8 cellular contexts compared by ENCODE assay signal in genomic region chr12:75511116-75512048, GRCh38. TPM values are rescaled to one million over a fixed set of nuclear protein-coding genes. Genes with fewer than 3 reads are reported as not detected.
DNase-seq lines count a peak whose midpoint lies in the region; ATAC-seq, FAIRE-seq and TF ChIP-seq lines count a peak whose summit lies in the region.

Gene KRR1 (minus strand): TSS chr12:75511609. CDS start chr12:75511597, 12 bp downstream.

- no peaks in the 10 kb centered on the region for H3K9me1 ChIP-seq in keratinocyte (ENCODE audit: control insufficient read depth, extremely low read depth, insufficient read depth, low read length)

- H3K36me3 ChIP-seq in keratinocyte (ENCODE audit: control insufficient read depth in 2 of 2, extremely low read depth in 1 of 2, insufficient read depth in 2 of 2, low read length in 2 of 2) = peaks cover 0 to 9% of the 10 kb centered on the region in 2 experiments

- peaks cover 26% of the 10 kb centered on the region for H3K4me1 Mint-ChIP-seq in chondrocyte (ENCODE audit: low read depth)

- FAIRE-seq in keratinocyte (lab: Jason Lieb, UNC) = peak; percentile 99

- H3K27me3 ChIP-seq in keratinocyte (ENCODE audit: control insufficient read depth, extremely low read depth, insufficient read depth, low read length) = no peaks in the 10 kb centered on the region

- peak within 1 kb of the TSS; percentile 68 to 93 (median 82) for H3K4me3 ChIP-seq in keratinocyte (ENCODE audit: control insufficient read depth in 2 of 3, extremely low read depth in 1 of 3, insufficient read depth in 2 of 3, low read depth in 1 of 3, low read length in 3 of 3)

- H4K20me1 ChIP-seq in keratinocyte (ENCODE audit: control insufficient read depth, extremely low read depth, insufficient read depth, low read length) = no peaks in the 10 kb centered on the region

- ATAC-seq in HG03439 (IDR thresholded peaks at IDR 0.05; ENCODE audit: unreplicated experiment) = peak; percentile 98

- peak; percentile 22 for TF ChIP-seq CTCF in chondrocyte (IDR thresholded peaks at IDR 0.05)
- no peak for TF ChIP-seq CTCF in keratinocyte (optimal IDR thresholded peaks at IDR 0.05 in 1 of 3, IDR thresholded peaks at IDR 0.05 in 1 of 3, conservative IDR thresholded peaks at IDR 0.05 in 1 of 3; ENCODE audit: extremely low read depth in 1 of 3, insufficient read depth in 2 of 3, low read length in 3 of 3)

- H3K79me2 ChIP-seq in keratinocyte (ENCODE audit: control insufficient read depth, insufficient read depth, low read length) = peaks cover 47% of the 10 kb centered on the region

- H3K36me3 Mint-ChIP-seq in chondrocyte (ENCODE audit: low read depth) = no peaks in the 10 kb centered on the region

- H3K9me3 ChIP-seq in keratinocyte (ENCODE audit: control insufficient read depth, low read depth, low read length) = no peaks in the 10 kb centered on the region

- DNase-seq in AG20443 (ENCODE audit: low spot score) (peak; percentile 95), NCI-H510A treated with DMSO at 0.1 percent for 48 hours (lab: John Stamatoyannopoulos, UW) (peak; percentile 98), chondrocyte (ENCODE audit: low spot score) (peak; percentile 89), keratinocyte (ENCODE audit: low read depth, low spot score) (peak; percentile 87)
- peak; percentile 71 to 76 for DNase-seq in activated CD4-positive, alpha-beta T cell treated with anti-CD3 and anti-CD28 coated beads for 24 hours (ENCODE audit: low read depth in 2 of 2)
- DNase-seq in stimulated activated CD4-positive, alpha-beta T cell treated with anti-CD3 and anti-CD28 coated beads, Interleukin-15, amount 100 ng/mL, for 1 hour (ENCODE audit: low read depth in 1 of 2, low spot score in 1 of 2) = peak; percentile 70 to 71

- TF ChIP-seq POLR2A in GM19193 (IDR thresholded peaks at IDR 0.05; ENCODE audit: extremely low read depth, insufficient read depth, insufficient read length) = peak; percentile 87

- H3K27me3 Mint-ChIP-seq in chondrocyte (ENCODE audit: low read depth) = no peaks in the 10 kb centered on the region

- peak within 1 kb of the TSS; percentile 98 for H3K27ac Mint-ChIP-seq in chondrocyte (ENCODE audit: unreplicated experiment)

- peak within 1 kb of the TSS; percentile 91 for H3K4me2 ChIP-seq in keratinocyte (ENCODE audit: control insufficient read depth, extremely low read depth, insufficient read depth, low read depth, low read length)

- H3K4me1 ChIP-seq in keratinocyte (ENCODE audit: control insufficient read depth, extremely low read depth, insufficient read depth, low read length) = peaks cover 20% of the 10 kb centered on the region

- H2AFZ ChIP-seq in keratinocyte (ENCODE audit: control insufficient read depth, low read length) = peak within 1 kb of the TSS; percentile 95

- peak within 1 kb of the TSS; percentile 95 for H3K27ac ChIP-seq in keratinocyte (ENCODE audit: control insufficient read depth, insufficient read depth, low read length)

- H3K9ac ChIP-seq in keratinocyte (ENCODE audit: control insufficient read depth, extremely low read depth, insufficient read depth, low read length) = peak within 1 kb of the TSS; percentile 92

- H3K4me3 Mint-ChIP-seq in chondrocyte (ENCODE audit: unreplicated experiment) = peak within 1 kb of the TSS; percentile 94

- peaks cover 2% of the 10 kb centered on the region for H3K9me3 Mint-ChIP-seq in chondrocyte (ENCODE audit: low read depth)

- dilution Hi-C loops in keratinocyte (cut with MboI; ENCODE audit: extremely low pct_ligation_motif_present, low sequenced_read_pairs) = no loop called here

RNA-seq across cellular contexts. Expression of gene KRR1, which starts in this region (rescaled TPM):
- total RNA-seq in chondrocyte = 33.0 to 46.4 TPM (median 37.5 TPM) in 3 replicates
- 32.7 to 74.7 TPM (median 58.3 TPM) in 3 replicates for polyA plus RNA-seq in keratinocyte
- 218 TPM for polyA plus RNA-seq in keratinocyte (2011; ENCODE audit: low read depth)
- polyA plus RNA-seq in keratinocyte (2011; cell fraction: cytosol; rRNA removed) = 29.9 and 52.2 TPM in 2 replicates
- polyA plus RNA-seq in keratinocyte (2011; cell fraction: nucleus; rRNA removed) = 45.6 and 76.9 TPM in 2 replicates
- polyA plus RNA-seq in keratinocyte (2012; ENCODE audit: low replicate concordance) = 41.1 and 54.2 TPM in 2 replicates
- 6.0 to 55.3 TPM (median 14.1 TPM) in 3 replicates for polyA minus RNA-seq in keratinocyte
- 10.2 TPM for polyA minus RNA-seq in keratinocyte (2011; cell fraction: cytosol; rRNA and poly(A)+ RNA removed)
- 19.8 and 51.6 TPM in 2 replicates for polyA minus RNA-seq in keratinocyte (2011; cell fraction: nucleus; rRNA and poly(A)+ RNA removed)

Comparison
In these comparisons a context has a peak if more than half of its experiments do, and no peak if none do; other contexts are left out.
1. Peak in every context shown above with its lines: DNase-seq, ATAC-seq, H3K4me3 ChIP-seq and H3K27ac ChIP-seq.